ENCODE assay signal across 12 cellular contexts in genomic region chr9:13274901-13275641, GRCh38. TPM values are rescaled to one million over a fixed set of nuclear protein-coding genes. Genes with fewer than 3 reads are reported as not detected.
DNase-seq lines count a peak whose midpoint lies in the region; ATAC-seq and TF ChIP-seq lines count a peak whose summit lies in the region.
"Had no signal": no experiment of that assay in that cellular context is flagged by ENCODE, and none has a peak within 500 bp of the region (broad histone marks: within the 10 kb centered on the region; RNA-seq: fewer than 3 reads in every experiment).

No MANE protein-coding gene starts in this region.

- 30 to 42% (median 34%) methylated on average over 4 of the region's 4 CpGs for WGBS in heart left ventricle, 4 donors
- 42% methylated on average over 4 of the region's 4 CpGs for WGBS in liver

- ATAC-seq in heart left ventricle (peak in 1 of 4 donors; percentile 19), Right ventricle myocardium superior (ENCODE audit: poor library complexity) (no peak), HG03139 (IDR thresholded peaks at IDR 0.05; ENCODE audit: unreplicated experiment) (no peak)

- no peak for TF ChIP-seq POLR2A in heart left ventricle (IDR thresholded peaks at IDR 0.05)
- TF ChIP-seq POLR2A in vagina (IDR thresholded peaks at IDR 0.05): no peak

- intact Hi-C loops in heart left ventricle (cut with DNase I): loop anchor here in 3 of 10 donors (5.0 to 10.0 kb wide), 2 partner anchors 60 to 68 kb away; no protein-coding TSS in a partner anchor
- intact Hi-C loops in Right ventricle myocardium superior (cut with DNase I): no loop called here
- intact Hi-C loops in vagina (cut with DNase I): no loop called here

- in situ Hi-C loops in astrocyte of the spinal cord (cut with HindIII; ENCODE audit: low sequenced_read_pairs): no loop called here

- H3K4me1 ChIP-seq in heart left ventricle: peaks cover 3 to 62% (median 31%) of the 10 kb centered on the region in 12 donors
- H3K4me1 ChIP-seq in liver (ENCODE audit: control insufficient read depth in 4 of 4, insufficient read depth in 4 of 4, low read length in 3 of 4): peaks cover 2 to 13% (median 6%) of the 10 kb centered on the region in 4 donors
- H3K4me1 ChIP-seq in vagina: peaks cover 18% of the 10 kb centered on the region

- H3K9ac ChIP-seq in liver (ENCODE audit: low read depth in 1 of 2, low read length in 2 of 2): no peak overlapping the region

- H3K4me3 ChIP-seq in heart left ventricle (no peak overlapping the region), astrocyte of the spinal cord (ENCODE audit: low read depth, low read length) (no peak overlapping the region), liver (ENCODE audit: low read depth in 1 of 3, low read length in 3 of 3) (no peak overlapping the region), vagina (no peak overlapping the region)

- no peak for DNase-seq in heart left ventricle
- no peak for DNase-seq in Right ventricle myocardium superior
- DNase-seq in astrocyte of the spinal cord (ENCODE audit: low read depth, low spot score): peak; percentile 66
- no peak for DNase-seq in vagina (ENCODE audit: extremely low spot score in 2 of 2)
- DNase-seq in SHP77 (lab: John Stamatoyannopoulos, UW): no peak
- DNase-seq in hypothalamus (lab: John Stamatoyannopoulos, UW): no peak
- DNase-seq: activated CD8-positive, alpha-beta memory T cell treated with anti-CD3 and anti-CD28 coated beads, Interleukin-2, amount 50 U/mL, for 48 hours; cortex of kidney; immature natural killer cell; NCI-H748 treated with DMSO at 0.1 percent for 48 hours had no signal

- H3K27ac ChIP-seq in heart left ventricle (peak overlapping the region; percentile 29 to 76 (median 64)), liver (ENCODE audit: low read depth in 1 of 2, low read length in 2 of 2) (peak overlapping the region in 1 of 2 donors; percentile 10), vagina (peak overlapping the region; percentile 64)

- H3K9me3 ChIP-seq in heart left ventricle (no peaks in the 10 kb centered on the region), liver (ENCODE audit: control insufficient read depth in 4 of 4, low read length in 3 of 4) (no peaks in the 10 kb centered on the region), vagina (no peaks in the 10 kb centered on the region)

- TF ChIP-seq CTCF in heart left ventricle (IDR thresholded peaks at IDR 0.05) (no peak), astrocyte of the spinal cord (IDR thresholded peaks at IDR 0.05; ENCODE audit: low read depth, low read length) (no peak), liver (IDR thresholded peaks at IDR 0.05; ENCODE audit: low read depth, low read length, missing input control) (no peak), vagina (IDR thresholded peaks at IDR 0.05) (no peak)

- peak; percentile 23 to 34 for TF ChIP-seq RAD21 in liver (IDR thresholded peaks at IDR 0.05)

- H3K36me3 ChIP-seq in heart left ventricle (no peaks in the 10 kb centered on the region), liver (ENCODE audit: control insufficient read depth in 4 of 4, insufficient read depth in 3 of 4, low read depth in 1 of 4, low read length in 3 of 4) (no peaks in the 10 kb centered on the region), vagina (no peaks in the 10 kb centered on the region)

- peaks cover 0 to 4% (median 0%) of the 10 kb centered on the region in 9 donors for H3K27me3 ChIP-seq in heart left ventricle
- H3K27me3 ChIP-seq in liver (ENCODE audit: control insufficient read depth in 4 of 4, insufficient read depth in 4 of 4, low read length in 3 of 4): no peaks in the 10 kb centered on the region
- no peaks in the 10 kb centered on the region for H3K27me3 ChIP-seq in vagina

TF ChIP-seq in liver, 16 proteins besides CTCF, POLR2A, EP300 and RAD21:
- TF ChIP-seq FOXA2 (IDR thresholded peaks at IDR 0.05) (no peak), SP1 (IDR thresholded peaks at IDR 0.05) (peak; percentile 19), ZBTB33 (IDR thresholded peaks at IDR 0.05) (no peak), JUND (IDR thresholded peaks at IDR 0.05) (no peak), HNF4A (conservative IDR thresholded peaks at IDR 0.05) (peak; percentile 41 to 59), YY1 (IDR thresholded peaks at IDR 0.05) (no peak), GABPA (IDR thresholded peaks at IDR 0.05 in 1 of 2, conservative IDR thresholded peaks at IDR 0.05 in 1 of 2) (no peak), HNF4G (IDR thresholded peaks at IDR 0.05) (no peak), ATF3 (IDR thresholded peaks at IDR 0.05) (no peak), FOXA1 (IDR thresholded peaks at IDR 0.05) (no peak), MAX (IDR thresholded peaks at IDR 0.05) (no peak), EGR1 (IDR thresholded peaks at IDR 0.05; ENCODE audit: low read depth in 2 of 2) (no peak), RXRA (IDR thresholded peaks at IDR 0.05) (peak; percentile 38 to 43), TAF1 (conservative IDR thresholded peaks at IDR 0.05) (no peak), REST (IDR thresholded peaks at IDR 0.05) (no peak)

RNA-seq across cellular contexts. Expression of gene MPDZ, which starts 4.4 kb away (rescaled TPM):
- total RNA-seq in heart left ventricle (100 to 1,000 TPM in 1 of 9 donors, 10 to 100 TPM in 8; 60.7 to 106 (median 69.1) TPM), Right ventricle myocardium superior (64.3 TPM), liver (10 to 100 TPM; 26.2 to 71.2 TPM), vagina (38.8 TPM)
- polyA plus RNA-seq in heart left ventricle (10 to 100 TPM; 19.5 to 39.4 TPM), liver (10 to 100 TPM; 20.3 to 34.1 TPM)
- polyA plus RNA-seq: immature natural killer cell had no signal
